Comparison of ENCODE assay signal across 8 cellular contexts in genomic region chr6:157281570-157281969, GRCh38. TPM values are rescaled to one million over a fixed set of nuclear protein-coding genes. Genes with fewer than 3 reads are reported as not detected.
DNase-seq lines count a peak whose midpoint lies in the region; ATAC-seq, FAIRE-seq and TF ChIP-seq lines count a peak whose summit lies in the region.

No MANE protein-coding gene starts in this region.

- H3K27me3 ChIP-seq in MG63, result no peaks in the 10 kb centered on the region
- H3K27me3 ChIP-seq in bronchial epithelial cell (ENCODE audit: control insufficient read depth, insufficient read depth, low read length), result no peaks in the 10 kb centered on the region

- no peak for ATAC-seq in HG03039 (IDR thresholded peaks at IDR 0.05; ENCODE audit: unreplicated experiment)
- ATAC-seq in GM19452 (IDR thresholded peaks at IDR 0.05; ENCODE audit: unreplicated experiment), result no peak

- no peaks in the 10 kb centered on the region for H3K36me3 ChIP-seq in MG63
- no peaks in the 10 kb centered on the region for H3K36me3 ChIP-seq in bronchial epithelial cell (ENCODE audit: control insufficient read depth, insufficient read depth, low read length)

- DNase-seq in ELF-1 (ENCODE audit: low read depth, low spot score) (peak; percentile 67), MG63 (peak; percentile 35), bronchial epithelial cell (ENCODE audit: low read depth) (no peak), neural crest cell (ENCODE audit: low read depth, low spot score) (no peak), dedifferentiated amniotic fluid mesenchymal stem cell (ENCODE audit: extremely low spot score) (no peak), UCSD-AML1 (lab: John Stamatoyannopoulos, UW; ENCODE audit: unreplicated experiment) (no peak)

- H3K27ac Mint-ChIP-seq in neural crest cell (ENCODE audit: unreplicated experiment), result no peak overlapping the region

- TF ChIP-seq CTCF in bronchial epithelial cell (IDR thresholded peaks at IDR 0.05; ENCODE audit: insufficient read depth, low read length, severe bottlenecking) (peak; percentile 31), neural crest cell (conservative IDR thresholded peaks at IDR 0.05) (peak; percentile 42)

- H3K9me3 ChIP-seq in MG63, result no peaks in the 10 kb centered on the region

- no peaks in the 10 kb centered on the region for H3K9me3 Mint-ChIP-seq in neural crest cell

- no peak for FAIRE-seq in bronchial epithelial cell (lab: Jason Lieb, UNC)

- no peaks in the 10 kb centered on the region for H3K36me3 Mint-ChIP-seq in neural crest cell (ENCODE audit: low read depth)

- no peak overlapping the region for H3K4me3 ChIP-seq in MG63
- no peak overlapping the region for H3K4me3 ChIP-seq in bronchial epithelial cell (ENCODE audit: low read depth, low read length)

- peaks cover 33% of the 10 kb centered on the region for H3K4me1 Mint-ChIP-seq in neural crest cell

- H3K4me3 Mint-ChIP-seq in neural crest cell, result no peak overlapping the region

- peaks cover 2% of the 10 kb centered on the region for H3K27me3 Mint-ChIP-seq in neural crest cell (ENCODE audit: low read depth)

RNA-seq across cellular contexts. Expression of gene TMEM242, which starts 41.7 kb away (rescaled TPM):
- total RNA-seq in MG63 (2014; rRNA removed; shearing (Covaris generic); ENCODE audit: low replicate concordance), result 6.0 and 6.8 TPM in 2 replicates
- total RNA-seq in bronchial epithelial cell (7.1 and 7.2 TPM in 2 replicates), neural crest cell (10.4 and 11.3 TPM in 2 replicates)

Comparison
In these comparisons a context has a peak if more than half of its experiments do, and no peak if none do; other contexts are left out.
1. DNase-seq: peak in ELF-1 (single experiment) and MG63 (single experiment); none in bronchial epithelial cell (single experiment), neural crest cell (single experiment), dedifferentiated amniotic fluid mesenchymal stem cell (single experiment) and UCSD-AML1 (single experiment).